In the genomic region with DNA sequence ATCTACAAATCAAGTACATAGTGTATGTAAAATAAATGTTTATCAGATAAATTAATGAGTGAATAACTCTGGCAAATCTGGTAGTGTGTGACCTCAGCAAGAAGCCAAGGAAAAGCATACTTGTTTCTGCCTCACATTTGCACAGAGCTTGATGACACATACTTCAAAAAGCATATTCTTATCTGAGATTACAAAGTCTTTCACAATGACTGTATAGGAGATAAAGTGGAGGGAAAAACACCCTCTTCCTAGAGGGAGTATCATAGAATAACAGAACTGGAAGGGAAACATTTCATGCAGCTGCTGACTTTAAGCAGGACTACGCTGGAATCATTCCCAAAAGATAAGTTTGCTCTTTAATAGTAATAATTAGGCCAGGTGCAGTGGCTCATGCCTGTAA, we compare ENCODE assay signal across 1 cellular context.
TF ChIP-seq lines count a peak whose summit lies in the region.

No MANE protein-coding gene starts in this region.

TF ChIP-seq in GM12878, 131 proteins besides CTCF, POLR2A, EP300 and RAD21 (continued from another document):
- TF ChIP-seq MEF2A (IDR thresholded peaks at IDR 0.05; ENCODE audit: insufficient read depth, low read depth, low read length) (no peak), WRNIP1 (IDR thresholded peaks at IDR 0.05; ENCODE audit: borderline replicate concordance, low read depth, low read length) (no peak), BMI1 (IDR thresholded peaks at IDR 0.05; ENCODE audit: borderline replicate concordance) (no peak), SP1 (IDR thresholded peaks at IDR 0.05; ENCODE audit: low read depth, low read length) (no peak), MYB (IDR thresholded peaks at IDR 0.05; ENCODE audit: borderline replicate concordance, low read depth, low read length) (no peak), MTA2 (IDR thresholded peaks at IDR 0.05; ENCODE audit: low read depth) (peak; percentile 22; the same call in 1 of the 2 replicates), KDM1A (IDR thresholded peaks at IDR 0.05; ENCODE audit: borderline replicate concordance) (no peak), ATF7 (IDR thresholded peaks at IDR 0.05; ENCODE audit: low read depth) (0 out of 2 replicates have a peak, but pooled peaks have one; percentile 16), IKZF2 (IDR thresholded peaks at IDR 0.05) (peak; percentile 58 to 61), CEBPB (IDR thresholded peaks at IDR 0.05; ENCODE audit: borderline replicate concordance in 1 of 2, low read depth in 2 of 2, low read length in 2 of 2) (no peak), SIN3A (IDR thresholded peaks at IDR 0.05; ENCODE audit: low read depth, low read length) (no peak), BHLHE40 (IDR thresholded peaks at IDR 0.05; ENCODE audit: borderline replicate concordance in 1 of 2, low read depth in 2 of 2, low read length in 1 of 2) (no peak)
